In genomic region chr14:68395585-68395984, GRCh38 we compare ENCODE assay signal across 11 cellular contexts.
DNase-seq lines count a peak whose midpoint lies in the region; ATAC-seq and TF ChIP-seq lines count a peak whose summit lies in the region.
"Had no signal": no experiment of that assay in that cellular context is flagged by ENCODE, and none has a peak within 500 bp of the region (broad histone marks: within the 10 kb centered on the region; RNA-seq: fewer than 3 reads in every experiment).

No MANE protein-coding gene starts in this region.

- no peak overlapping the region for H2AFZ ChIP-seq in trophoblast cell (ENCODE audit: insufficient read depth, low read length, poor library complexity)
- H2AFZ ChIP-seq: PC-9 had no signal

- H3K27ac ChIP-seq in trophoblast cell (ENCODE audit: low read depth, low read length): no peak overlapping the region
- H3K27ac ChIP-seq: PC-9 had no signal

- peak overlapping the region; percentile 93 for H2BK12ac ChIP-seq in trophoblast cell (ENCODE audit: low read length)

- peak overlapping the region; percentile 47 for H3K27ac Mint-ChIP-seq in T-helper 17 cell

- no peak overlapping the region for H3K4me3 Mint-ChIP-seq in T-helper 17 cell
- H3K4me3 Mint-ChIP-seq: CD4-positive, CD25-positive, alpha-beta regulatory T cell had no signal

- H3K4me1 ChIP-seq in trophoblast cell (ENCODE audit: control insufficient read depth in 1 of 2, insufficient read depth in 2 of 2, low read length in 2 of 2): peaks cover 20 to 24% of the 10 kb centered on the region in 2 experiments

- H3K27me3 ChIP-seq in trophoblast cell (ENCODE audit: insufficient read depth, low read length): no peaks in the 10 kb centered on the region

- no peak for ATAC-seq in T-helper 17 cell
- ATAC-seq in GM19328 (IDR thresholded peaks at IDR 0.05; ENCODE audit: unreplicated experiment): no peak
- no peak for ATAC-seq in GM21447 (IDR thresholded peaks at IDR 0.05; ENCODE audit: unreplicated experiment)

- peaks cover 4% of the 10 kb centered on the region for H3K79me2 ChIP-seq in trophoblast cell (ENCODE audit: control insufficient read depth, insufficient read depth, low read length, poor library complexity)

- H2BK120ac ChIP-seq in trophoblast cell (ENCODE audit: insufficient read depth, low read length, poor library complexity): peak overlapping the region; percentile 70

- no peak overlapping the region for H3K4ac ChIP-seq in trophoblast cell (ENCODE audit: low read depth, low read length)

- H3K4me1 Mint-ChIP-seq in T-helper 17 cell: peaks cover 24% of the 10 kb centered on the region

- peak overlapping the region; percentile 74 for H3K18ac ChIP-seq in trophoblast cell (ENCODE audit: low read length)

- no peak overlapping the region for H3K9ac ChIP-seq in trophoblast cell (ENCODE audit: low read length)

- no peaks in the 10 kb centered on the region for H3K27me3 Mint-ChIP-seq in T-helper 17 cell
- H3K27me3 Mint-ChIP-seq: CD4-positive, CD25-positive, alpha-beta regulatory T cell had no signal

- H3K79me1 ChIP-seq in trophoblast cell (ENCODE audit: low read length): peaks cover 28% of the 10 kb centered on the region

- no peak for TF ChIP-seq CTCF in AG10803 (conservative IDR thresholded peaks at IDR 0.05; ENCODE audit: low read length)

- H3K4me3 ChIP-seq in AG10803 (ENCODE audit: low read length) (no peak overlapping the region), trophoblast cell (ENCODE audit: low read depth, low read length) (no peak overlapping the region)
- H3K4me3 ChIP-seq: PC-9 had no signal

- no peaks in the 10 kb centered on the region for H3K9me3 ChIP-seq in T-helper 17 cell (ENCODE audit: control insufficient read depth, low read length, poor library complexity, severe bottlenecking)
- H3K9me3 ChIP-seq in trophoblast cell (ENCODE audit: insufficient read depth, low read depth, low read length): no peaks in the 10 kb centered on the region

- no peak overlapping the region for H3K23ac ChIP-seq in trophoblast cell (ENCODE audit: low read length)

- H3K4me2 ChIP-seq in trophoblast cell (ENCODE audit: low read length): no peak overlapping the region
- H3K4me2 ChIP-seq: PC-9 had no signal

- H4K12ac ChIP-seq in trophoblast cell (ENCODE audit: low read depth, low read length): no peak overlapping the region

- DNase-seq in AG10803 (ENCODE audit: low read depth) (peak; percentile 92), T-helper 17 cell (no peak), fibroblast of gingiva (ENCODE audit: low read depth) (peak; percentile 91), trophoblast cell (peak in 1 of 2 donors; percentile 39), GM19240 (ENCODE audit: insufficient read length, low spot score) (no peak), NCI-H345 (lab: John Stamatoyannopoulos, UW) (no peak)
- DNase-seq: CD4-positive, CD25-positive, alpha-beta regulatory T cell; KBM-7; PC-9 had no signal

- no CpG with 5 or more reads among the region's 3 CpGs for WGBS in trophoblast cell (ENCODE audit: extremely low coverage, insufficient coverage, insufficient read length)

- no peak overlapping the region for H4K8ac ChIP-seq in trophoblast cell (ENCODE audit: low read depth, low read length)

- H3K14ac ChIP-seq in trophoblast cell (ENCODE audit: low read length): no peak overlapping the region

- H3K36me3 ChIP-seq in trophoblast cell (ENCODE audit: control insufficient read depth in 1 of 2, insufficient read depth in 2 of 2, low read length in 2 of 2): no peaks in the 10 kb centered on the region

- H2BK5ac ChIP-seq in trophoblast cell (ENCODE audit: low read depth, low read length, poor library complexity): peak overlapping the region; percentile 16

- H2AK5ac ChIP-seq in trophoblast cell (ENCODE audit: low read length): no peak overlapping the region

- peaks cover 4% of the 10 kb centered on the region for H3K36me3 Mint-ChIP-seq in T-helper 17 cell (ENCODE audit: low read depth)

- peak overlapping the region; percentile 69 for H4K91ac ChIP-seq in trophoblast cell (ENCODE audit: low read depth, low read length)

Comparison
In these comparisons a context has a peak if more than half of its experiments do, and no peak if none do; other contexts are left out.
1. DNase-seq: peak in AG10803 (single experiment) and fibroblast of gingiva (single experiment); none in T-helper 17 cell (0 of 3), GM19240 (single experiment) and NCI-H345 (single experiment).